9 cellular contexts compared by ENCODE assay signal in genomic region chr4:81069706-81070331, GRCh38. TPM values are rescaled to one million over a fixed set of nuclear protein-coding genes. Genes with fewer than 3 reads are reported as not detected.
DNase-seq lines count a peak whose midpoint lies in the region; ATAC-seq and TF ChIP-seq lines count a peak whose summit lies in the region.
"Had no signal": no experiment of that assay in that cellular context is flagged by ENCODE, and none has a peak within 500 bp of the region (broad histone marks: within the 10 kb centered on the region; RNA-seq: fewer than 3 reads in every experiment).

No MANE protein-coding gene starts in this region.

- ATAC-seq in HG02840 (IDR thresholded peaks at IDR 0.05; ENCODE audit: low FRiP score, unreplicated experiment), result peak; percentile 94
- ATAC-seq in left ventricle myocardium superior, result peak; percentile 74

- H3K36me3 ChIP-seq in adrenal gland (replicated peaks in 1 of 2), result no peaks in the 10 kb centered on the region
- H3K36me3 ChIP-seq: BLaER1 treated with 17β-estradiol and CSF1 and Interleukin-3, amounts not matched to agents 10 nM and 100 nM had no signal

- H3K27me3 ChIP-seq in adrenal gland, result no peaks in the 10 kb centered on the region
- H3K27me3 ChIP-seq: BLaER1 treated with 17β-estradiol and CSF1 and Interleukin-3, amounts not matched to agents 10 nM and 100 nM had no signal

- H3K4me3 ChIP-seq in adrenal gland (no peak overlapping the region), retinal pigment epithelial cell (ENCODE audit: low read length) (no peak overlapping the region)
- H3K4me3 ChIP-seq: BLaER1 treated with 17β-estradiol and CSF1 and Interleukin-3, amounts not matched to agents 10 nM and 100 nM had no signal

- TF ChIP-seq POLR2A in adrenal gland (IDR thresholded peaks at IDR 0.05), result no peak

- TF ChIP-seq CTCF in adrenal gland (IDR thresholded peaks at IDR 0.05) (peak; percentile 54 to 87 (median 70)), retinal pigment epithelial cell (conservative IDR thresholded peaks at IDR 0.05; ENCODE audit: low read depth, low read length) (peak; percentile 97)

- DNase-seq in SIG-M5 treated with dmso at 0.1 percent for 504 hours (lab: John Stamatoyannopoulos, UW; ENCODE audit: unreplicated experiment), result peak; percentile 79
- no peak for DNase-seq in SIG-M5 (lab: John Stamatoyannopoulos, UW)
- DNase-seq in NCI-H1417 (lab: John Stamatoyannopoulos, UW), result peak; percentile 84 to 97 (median 97)
- peak; percentile 9 to 69 for DNase-seq in SW 1271 (lab: John Stamatoyannopoulos, UW)
- peak; percentile 57 to 87 (median 71) for DNase-seq in adrenal gland
- DNase-seq in left ventricle myocardium superior, result no peak
- peak; percentile 60 for DNase-seq in retinal pigment epithelial cell (ENCODE audit: low read depth)

- H3K4me1 ChIP-seq in adrenal gland (replicated peaks in 1 of 2), result no peaks in the 10 kb centered on the region
- H3K4me1 ChIP-seq: BLaER1 treated with 17β-estradiol and CSF1 and Interleukin-3, amounts not matched to agents 10 nM and 100 nM had no signal

- H3K27ac ChIP-seq in adrenal gland, result no peak overlapping the region
- H3K27ac ChIP-seq: BLaER1 treated with 17β-estradiol and CSF1 and Interleukin-3, amounts not matched to agents 10 nM and 100 nM had no signal

- H3K9me3 ChIP-seq in adrenal gland (replicated peaks in 1 of 3), result no peaks in the 10 kb centered on the region
- H3K9me3 ChIP-seq: BLaER1 treated with 17β-estradiol and CSF1 and Interleukin-3, amounts not matched to agents 10 nM and 100 nM had no signal

- intact Hi-C loops in adrenal gland (cut with DNase I) (loop anchor here in 1 of 2 donors (10.0 kb wide), 1 partner anchor 285 kb away; no protein-coding TSS in a partner anchor), left ventricle myocardium superior (cut with micrococcal nuclease) (loop anchor here (2.0 kb wide), 1 partner anchor 281 kb away; no protein-coding TSS in a partner anchor)

- WGBS in adrenal gland, 4 donors, result 6 to 8% (median 7%) methylated on average over 6 of the region's 6 CpGs

RNA-seq across cellular contexts. Expression of gene BMP3, which starts 39.3 kb away (rescaled TPM):
- total RNA-seq in adrenal gland (under 1 TPM; 0.07 to 0.94 (median 0.41) TPM), left ventricle myocardium superior (not detected)
- polyA plus RNA-seq in adrenal gland, result under 1 TPM; 0.16 to 0.42 (median 0.27) TPM

Comparison
In these comparisons a context has a peak if more than half of its experiments do, and no peak if none do; other contexts are left out.
1. DNase-seq: peak in SIG-M5 treated with dmso at 0.1 percent for 504 hours (single experiment), NCI-H1417 (3 of 3), SW 1271 (2 of 2), adrenal gland (7 of 7) and retinal pigment epithelial cell (single experiment); none in SIG-M5 (single experiment) and left ventricle myocardium superior (single experiment).